22 cellular contexts compared by ENCODE assay signal in the genomic region with DNA sequence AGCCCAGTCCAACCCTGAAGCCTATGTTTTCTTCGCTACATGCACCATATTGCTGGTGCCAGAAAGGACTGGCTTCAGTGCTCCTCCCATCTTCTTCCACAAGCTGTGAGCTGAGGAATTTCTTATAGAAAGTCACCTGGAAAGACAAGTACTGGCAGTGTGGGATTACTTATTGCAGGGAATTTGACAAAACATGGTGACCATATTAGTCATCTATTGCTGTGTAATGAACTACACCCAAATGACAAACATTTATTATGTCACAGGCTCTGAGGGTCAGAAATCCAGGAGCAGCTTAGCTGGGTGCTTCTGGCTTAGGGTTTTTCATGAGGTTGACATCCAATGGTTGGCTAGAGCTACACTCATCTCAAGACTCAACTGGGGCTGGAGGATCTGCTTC.
"Had no signal": no experiment of that assay in that cellular context is flagged by ENCODE, and none has a peak within 500 bp of the region (broad histone marks: within the 10 kb centered on the region; RNA-seq: fewer than 3 reads in every experiment).

No MANE protein-coding gene starts in this region.

- H3K9me3 ChIP-seq: esophagus muscularis mucosa, mucosa of descending colon, right atrium auricular region, stomach, thyroid gland, vagina had no signal

- H3K9ac ChIP-seq: neural progenitor cell, parathyroid adenoma had no signal

- H3K4me3 ChIP-seq: dorsolateral prefrontal cortex, esophagus muscularis mucosa, lung, mucosa of descending colon, neural progenitor cell, right atrium auricular region, stomach, thyroid gland, vagina had no signal

- H3K79me2 ChIP-seq: parathyroid adenoma had no signal

- H3K4me1 ChIP-seq: neural progenitor cell, parathyroid adenoma, stomach, vagina had no signal

- H3K27ac ChIP-seq: dorsolateral prefrontal cortex, epithelial cell of prostate, esophagus muscularis mucosa, neural progenitor cell, parathyroid adenoma, right atrium auricular region, thyroid gland, vagina had no signal

- H3K36me3 ChIP-seq: esophagus muscularis mucosa, neural progenitor cell, right atrium auricular region, stomach, thyroid gland, vagina had no signal

- ATAC-seq: left lobe of liver; mucosa of descending colon; natural killer cell treated with Interleukin-12 subunit alpha and Interleukin-12 subunit beta and Interleukin-15 and Interleukin-18, amount 100 ng/mL, for 72 hours; sciatic nerve; stimulated activated effector memory CD8-positive, alpha-beta T cell treated with anti-CD3 and anti-CD28 coated beads, Interleukin-12 subunit alpha, Interleukin-12 subunit beta, amount 100 ng/mL, for 72 hours had no signal

- H3K27me3 ChIP-seq: dorsolateral prefrontal cortex, esophagus muscularis mucosa, neural progenitor cell, right atrium auricular region, stomach, thyroid gland, vagina had no signal

- DNase-seq: dorsolateral prefrontal cortex; effector CD4-positive, alpha-beta T cell; foreskin melanocyte; hypothalamus; mucosa of descending colon; naive B cell; stimulated activated CD4-positive, alpha-beta T cell treated with anti-CD3 and anti-CD28 coated beads, Interleukin-2, amount 100 ng/mL, for 24 hours; stimulated activated CD4-positive, alpha-beta T cell treated with anti-CD3 and anti-CD28 coated beads, Interleukin-4, amount 100 ng/mL, for 24 hours; stimulated activated naive CD4-positive, alpha-beta T cell treated with Interleukin-2 at 50 U/mL for 16 hours; stomach; thyroid gland had no signal

- H3K4me2 ChIP-seq: neural progenitor cell had no signal

- H2AFZ ChIP-seq: neural progenitor cell, parathyroid adenoma had no signal
